10 cellular contexts compared by ENCODE assay signal in genomic region chr4:113540859-113541258, GRCh38.
A peak's percentile ranks its signal among the peaks of the same experiment; 100 is the strongest.
DNase-seq lines count a peak whose midpoint lies in the region; ATAC-seq and TF ChIP-seq lines count a peak whose summit lies in the region.
"Had no signal": no experiment of that assay in that cellular context is flagged by ENCODE, and none has a peak within 500 bp of the region (broad histone marks: within the 10 kb centered on the region; RNA-seq: fewer than 3 reads in every experiment).

No MANE protein-coding gene starts in this region.

- H3K79me1 ChIP-seq in mesenchymal stem cell (replicated peaks; ENCODE audit: low read length, poor library complexity, severe bottlenecking) = peaks cover 5% of the 10 kb centered on the region

- CTCF ChIA-PET in activated naive CD4-positive, alpha-beta T cell treated with anti-CD3 and anti-CD28 coated beads, Interleukin-2, amount 10 ng/mL, durations not matched to agents 7 days and 5 days (lab: Charles Lee) = no interaction called here

- no peaks in the 10 kb centered on the region for H3K9me3 ChIP-seq in mesenchymal stem cell (ENCODE audit: control insufficient read depth, low read length)
- no peaks in the 10 kb centered on the region for H3K9me3 ChIP-seq in endodermal cell (ENCODE audit: control insufficient read depth, low read length)
- H3K9me3 ChIP-seq in aorta (ENCODE audit: control insufficient read depth, low read length) = no peaks in the 10 kb centered on the region
- H3K9me3 ChIP-seq in ovary = no peaks in the 10 kb centered on the region
- H3K9me3 ChIP-seq: ascending aorta had no signal

- H2BK120ac ChIP-seq in mesenchymal stem cell (ENCODE audit: low read depth, low read length) = no peak overlapping the region

- DNase-seq in activated naive CD4-positive, alpha-beta T cell treated with Interleukin-2 at 50 U/mL for 16 hours = peak; percentile 55
- DNase-seq in activated naive CD4-positive, alpha-beta T cell treated with anti-CD3 and anti-CD28 coated beads, Interleukin-2, amount 10 ng/mL, durations not matched to agents 7 days and 5 days = no peak
- DNase-seq in mesenchymal stem cell (peak; percentile 52), endodermal cell (no peak), aorta (no peak), ovary (no peak)
- DNase-seq in stimulated activated CD8-positive, alpha-beta memory T cell treated with anti-CD3 and anti-CD28 coated beads, Interleukin-7, amount 100 ng/mL, for 24 hours (ENCODE audit: low read depth) = peak; percentile 9
- DNase-seq: T1000 had no signal

- H3K36me3 ChIP-seq in mesenchymal stem cell (ENCODE audit: control insufficient read depth in 1 of 2, insufficient read depth in 2 of 2, low read depth in 1 of 2, low read length in 2 of 2) (peaks cover 0 to 70% of the 10 kb centered on the region in 2 experiments), endodermal cell (ENCODE audit: control insufficient read depth, insufficient read depth, low read length) (peaks cover 30% of the 10 kb centered on the region), aorta (ENCODE audit: control insufficient read depth in 1 of 2, insufficient read depth in 2 of 2, low read length in 1 of 2) (no peaks in the 10 kb centered on the region), ovary (no peaks in the 10 kb centered on the region)
- H3K36me3 ChIP-seq: ascending aorta had no signal

- no peak overlapping the region for H3K4me3 ChIP-seq in mesenchymal stem cell (ENCODE audit: insufficient read depth in 1 of 2, low read depth in 1 of 2, low read length in 2 of 2)
- no peak overlapping the region for H3K4me3 ChIP-seq in endodermal cell (ENCODE audit: low read length)
- no peak overlapping the region for H3K4me3 ChIP-seq in aorta (ENCODE audit: low read length in 2 of 2)
- H3K4me3 ChIP-seq in ovary = no peak overlapping the region
- H3K4me3 ChIP-seq: ascending aorta had no signal

- no peak overlapping the region for H3K18ac ChIP-seq in mesenchymal stem cell (ENCODE audit: low read depth in 1 of 2, low read length in 2 of 2)

- TF ChIP-seq POLR2A in ovary (IDR thresholded peaks at IDR 0.05) = no peak

- H3K27me3 ChIP-seq in mesenchymal stem cell (ENCODE audit: control insufficient read depth in 1 of 2, insufficient read depth in 1 of 2, low read length in 2 of 2) (no peaks in the 10 kb centered on the region), endodermal cell (ENCODE audit: control insufficient read depth, insufficient read depth, low read length, poor library complexity, severe bottlenecking) (no peaks in the 10 kb centered on the region), aorta (ENCODE audit: control insufficient read depth in 1 of 2, insufficient read depth in 2 of 2, low read length in 1 of 2) (no peaks in the 10 kb centered on the region), ovary (no peaks in the 10 kb centered on the region)
- H3K27me3 ChIP-seq: ascending aorta had no signal

- TF ChIP-seq CTCF in endodermal cell (conservative IDR thresholded peaks at IDR 0.05) (no peak), ovary (IDR thresholded peaks at IDR 0.05) (no peak)

- H4K91ac ChIP-seq in mesenchymal stem cell (ENCODE audit: low read length) = no peak overlapping the region

- no peaks in the 10 kb centered on the region for H3K9me3 Mint-ChIP-seq in activated naive CD4-positive, alpha-beta T cell treated with anti-CD3 and anti-CD28 coated beads, Interleukin-2, amount 10 ng/mL, durations not matched to agents 7 days and 5 days
- no peaks in the 10 kb centered on the region for H3K9me3 Mint-ChIP-seq in activated naive CD4-positive, alpha-beta T cell treated with anti-CD3 and anti-CD28 coated beads, Interleukin-2, amount 50 U/mL, for 24 hours
- no peaks in the 10 kb centered on the region for H3K9me3 Mint-ChIP-seq in endodermal cell

- no peak for ATAC-seq in aorta (ENCODE audit: low FRiP score)

- peaks cover 8% of the 10 kb centered on the region for H3K4me1 Mint-ChIP-seq in activated naive CD4-positive, alpha-beta T cell treated with anti-CD3 and anti-CD28 coated beads, Interleukin-2, amount 10 ng/mL, durations not matched to agents 7 days and 5 days
- peaks cover 40% of the 10 kb centered on the region for H3K4me1 Mint-ChIP-seq in activated naive CD4-positive, alpha-beta T cell treated with anti-CD3 and anti-CD28 coated beads, Interleukin-2, amount 50 U/mL, for 24 hours
- peaks cover 3% of the 10 kb centered on the region for H3K4me1 Mint-ChIP-seq in endodermal cell

- H3K4ac ChIP-seq in mesenchymal stem cell (ENCODE audit: low read depth in 1 of 2, low read length in 2 of 2) = no peak overlapping the region

- no peaks in the 10 kb centered on the region for H3K4me1 ChIP-seq in mesenchymal stem cell (ENCODE audit: control insufficient read depth, insufficient read depth, low read depth, low read length)
- H3K4me1 ChIP-seq in endodermal cell (ENCODE audit: control insufficient read depth, insufficient read depth, low read length) = no peaks in the 10 kb centered on the region
- H3K4me1 ChIP-seq in aorta (ENCODE audit: control insufficient read depth in 1 of 2, insufficient read depth in 2 of 2, low read length in 2 of 2) = peaks cover 0 to 6% of the 10 kb centered on the region in 2 donors
- H3K4me1 ChIP-seq in ovary (ENCODE audit: insufficient read depth) = no peaks in the 10 kb centered on the region

- H2BK12ac ChIP-seq in mesenchymal stem cell (ENCODE audit: low read length in 2 of 2) = no peak overlapping the region

- H3K9ac ChIP-seq in mesenchymal stem cell (ENCODE audit: low read length) = no peak overlapping the region
- H3K9ac ChIP-seq in endodermal cell (ENCODE audit: extremely low read depth, low read length, poor library complexity, severe bottlenecking) = no peak overlapping the region

- no peak for TF ChIP-seq EP300 in ovary (IDR thresholded peaks at IDR 0.05)

- no peak overlapping the region for H3K27ac Mint-ChIP-seq in activated naive CD4-positive, alpha-beta T cell treated with anti-CD3 and anti-CD28 coated beads, Interleukin-2, amount 10 ng/mL, durations not matched to agents 7 days and 5 days
- peak overlapping the region; percentile 94 for H3K27ac Mint-ChIP-seq in activated naive CD4-positive, alpha-beta T cell treated with anti-CD3 and anti-CD28 coated beads, Interleukin-2, amount 50 U/mL, for 24 hours
- H3K27ac Mint-ChIP-seq in endodermal cell = no peak overlapping the region

- H3K23ac ChIP-seq in mesenchymal stem cell (ENCODE audit: low read length in 2 of 2) = no peak overlapping the region

- H4K8ac ChIP-seq in mesenchymal stem cell (ENCODE audit: low read length) = no peak overlapping the region

- no peak overlapping the region for H3K14ac ChIP-seq in mesenchymal stem cell (ENCODE audit: low read length in 2 of 2)

- no peak overlapping the region for H2AFZ ChIP-seq in mesenchymal stem cell (ENCODE audit: low read depth, low read length)

- no peaks in the 10 kb centered on the region for H3K27me3 Mint-ChIP-seq in activated naive CD4-positive, alpha-beta T cell treated with anti-CD3 and anti-CD28 coated beads, Interleukin-2, amount 10 ng/mL, durations not matched to agents 7 days and 5 days
- no peaks in the 10 kb centered on the region for H3K27me3 Mint-ChIP-seq in activated naive CD4-positive, alpha-beta T cell treated with anti-CD3 and anti-CD28 coated beads, Interleukin-2, amount 50 U/mL, for 24 hours
- no peaks in the 10 kb centered on the region for H3K27me3 Mint-ChIP-seq in endodermal cell (ENCODE audit: insufficient read depth)

- H3K27ac ChIP-seq in mesenchymal stem cell (ENCODE audit: low read length, poor library complexity, severe bottlenecking) = no peak overlapping the region
- no peak overlapping the region for H3K27ac ChIP-seq in endodermal cell (ENCODE audit: low read depth, low read length)
- H3K27ac ChIP-seq in aorta (ENCODE audit: low read depth in 1 of 2, low read length in 2 of 2) = no peak overlapping the region
- no peak overlapping the region for H3K27ac ChIP-seq in ovary

- no peak overlapping the region for H2AK5ac ChIP-seq in mesenchymal stem cell (ENCODE audit: low read length, severe bottlenecking)

- 100% methylated on average over 1 of the region's 1 CpG for WGBS in mesenchymal stem cell
- WGBS in endodermal cell (ENCODE audit: insufficient coverage in 1 of 2, insufficient read length in 1 of 2), 2 experiments = 92 to 97% methylated on average over 1 of the region's 1 CpG
- WGBS in aorta, 2 donors = 52 to 71% methylated on average over 1 of the region's 1 CpG
- WGBS in ovary, 3 donors = 82 to 90% (median 82%) methylated on average over 1 of the region's 1 CpG

- intact Hi-C loops in aorta (cut with DNase I) = loop anchor here in 1 of 2 donors (10.0 kb wide), 1 partner anchor 146 kb away; no protein-coding TSS in a partner anchor
- intact Hi-C loops in ovary (cut with DNase I) = loop anchor here in 2 of 4 donors (10.0 kb wide), 2 partner anchors 146 to 224 kb away; partner anchors contain the start of gene CAMK2D (in 1 of the 2)

- H2BK5ac ChIP-seq in mesenchymal stem cell (ENCODE audit: low read depth, low read length, poor library complexity, severe bottlenecking) = no peak overlapping the region

- H3K4me3 Mint-ChIP-seq in activated naive CD4-positive, alpha-beta T cell treated with anti-CD3 and anti-CD28 coated beads, Interleukin-2, amount 10 ng/mL, durations not matched to agents 7 days and 5 days = no peak overlapping the region
- peak overlapping the region; percentile 37 for H3K4me3 Mint-ChIP-seq in activated naive CD4-positive, alpha-beta T cell treated with anti-CD3 and anti-CD28 coated beads, Interleukin-2, amount 50 U/mL, for 24 hours
- H3K4me3 Mint-ChIP-seq in endodermal cell = no peak overlapping the region

- H3K36me3 Mint-ChIP-seq in activated naive CD4-positive, alpha-beta T cell treated with anti-CD3 and anti-CD28 coated beads, Interleukin-2, amount 10 ng/mL, durations not matched to agents 7 days and 5 days = peaks cover 15% of the 10 kb centered on the region
- peaks cover 28% of the 10 kb centered on the region for H3K36me3 Mint-ChIP-seq in activated naive CD4-positive, alpha-beta T cell treated with anti-CD3 and anti-CD28 coated beads, Interleukin-2, amount 50 U/mL, for 24 hours
- peaks cover 18% of the 10 kb centered on the region for H3K36me3 Mint-ChIP-seq in endodermal cell (ENCODE audit: low read depth)

- no peak overlapping the region for H2BK15ac ChIP-seq in mesenchymal stem cell (ENCODE audit: low read depth, poor library complexity, severe bottlenecking)

- no peak overlapping the region for H3K4me2 ChIP-seq in mesenchymal stem cell (ENCODE audit: low read length, poor library complexity, severe bottlenecking)

Comparison
In these comparisons a context has a peak if more than half of its experiments do, and no peak if none do; other contexts are left out.
1. DNase-seq: peak in activated naive CD4-positive, alpha-beta T cell treated with Interleukin-2 at 50 U/mL for 16 hours (single experiment), mesenchymal stem cell (single experiment) and stimulated activated CD8-positive, alpha-beta memory T cell treated with anti-CD3 and anti-CD28 coated beads, Interleukin-7, amount 100 ng/mL, for 24 hours (single experiment); none in activated naive CD4-positive, alpha-beta T cell treated with anti-CD3 and anti-CD28 coated beads, Interleukin-2, amount 10 ng/mL, durations not matched to agents 7 days and 5 days (single experiment), endodermal cell (single experiment), aorta (0 of 2) and ovary (0 of 5).